ENCODE assay signal across 9 cellular contexts in genomic region chr6:153092082-153093013, GRCh38. TPM values are rescaled to one million over a fixed set of nuclear protein-coding genes. Genes with fewer than 3 reads are reported as not detected.
DNase-seq lines count a peak whose midpoint lies in the region; ATAC-seq and TF ChIP-seq lines count a peak whose summit lies in the region.
"Had no signal": no experiment of that assay in that cellular context is flagged by ENCODE, and none has a peak within 500 bp of the region (broad histone marks: within the 10 kb centered on the region; RNA-seq: fewer than 3 reads in every experiment).

No MANE protein-coding gene starts in this region.

- peak overlapping the region; percentile 65 for H2BK5ac ChIP-seq in IMR-90 (ENCODE audit: low read depth, low read length, poor library complexity, severe bottlenecking)

- in situ Hi-C loops in IMR-90 (cut with MboI; ENCODE audit: low sequenced_read_pairs): no loop called here

- H3K27me3 ChIP-seq in IMR-90 (ENCODE audit: control insufficient read depth, insufficient read depth, low read length) (no peaks in the 10 kb centered on the region), aorta (ENCODE audit: control insufficient read depth in 1 of 2, insufficient read depth in 2 of 2, low read length in 1 of 2) (no peaks in the 10 kb centered on the region)
- H3K27me3 ChIP-seq: upper lobe of left lung had no signal

- H3K9me1 ChIP-seq in IMR-90 (ENCODE audit: insufficient read depth, low read length): no peaks in the 10 kb centered on the region; the same call in 1 of the 2 replicates

- no peaks in the 10 kb centered on the region for H4K20me1 ChIP-seq in IMR-90 (ENCODE audit: insufficient read depth, low read length)

- H3K4me1 ChIP-seq in IMR-90 (ENCODE audit: control insufficient read depth, insufficient read depth, low read length) (peaks cover 6% of the 10 kb centered on the region), aorta (ENCODE audit: control insufficient read depth in 1 of 2, insufficient read depth in 2 of 2, low read length in 2 of 2) (peaks cover 4 to 6% of the 10 kb centered on the region in 2 donors)
- H3K4me1 ChIP-seq: upper lobe of left lung had no signal

- no peak overlapping the region for H4K5ac ChIP-seq in IMR-90 (ENCODE audit: low read depth, low read length)

- peak overlapping the region; percentile 33; the same call in 1 of the 2 replicates for H3K4ac ChIP-seq in IMR-90 (ENCODE audit: low read depth, low read length)

- CTCF ChIA-PET in IMR-90 (lab: Yijun Ruan, JAX): interaction anchor here (0.6 kb wide), 2 partner anchors 958 to 1861 kb away, joined by 3 read pairs; no protein-coding TSS in a partner anchor

- no peaks in the 10 kb centered on the region for H3K79me1 ChIP-seq in IMR-90 (ENCODE audit: low read depth in 1 of 2, low read length in 2 of 2)

- H3K4me1 Mint-ChIP-seq in effector memory CD8-positive, alpha-beta T cell (ENCODE audit: low read depth in 2 of 2): no peaks in the 10 kb centered on the region

- no peaks in the 10 kb centered on the region for H3K36me3 ChIP-seq in IMR-90 (ENCODE audit: control insufficient read depth, insufficient read depth, low read length)
- no peaks in the 10 kb centered on the region for H3K36me3 ChIP-seq in aorta (ENCODE audit: control insufficient read depth in 1 of 2, insufficient read depth in 2 of 2, low read length in 1 of 2)
- H3K36me3 ChIP-seq: upper lobe of left lung had no signal

- peak overlapping the region; percentile 38; the same call in 1 of the 3 replicates for H2BK15ac ChIP-seq in IMR-90 (ENCODE audit: low read depth, low read length)

- H3K9me3 Mint-ChIP-seq in effector memory CD8-positive, alpha-beta T cell: no peaks in the 10 kb centered on the region

- TF ChIP-seq POLR2A in IMR-90 (IDR thresholded peaks at IDR 0.05; ENCODE audit: low read depth, low read length): no peak

- H3K27ac ChIP-seq in IMR-90 (ENCODE audit: insufficient read depth, low read length) (peak overlapping the region; percentile 62; the same call in 1 of the 2 replicates), aorta (ENCODE audit: low read depth in 1 of 2, low read length in 2 of 2) (peak overlapping the region; percentile 16 to 87)
- H3K27ac ChIP-seq: upper lobe of left lung had no signal

- peaks cover 0 to 6% of the 10 kb centered on the region in 2 donors for H3K27me3 Mint-ChIP-seq in effector memory CD8-positive, alpha-beta T cell

- no CpG with 5 or more reads among the region's 9 CpGs for WGBS in IMR-90 (ENCODE audit: extremely low coverage in 2 of 2, insufficient read length in 1 of 2), 2 experiments
- WGBS in aorta, 2 donors: 55 to 64% methylated on average over 9 of the region's 9 CpGs

- peak overlapping the region; percentile 4; the same call in 1 of the 2 replicates for H3K4me3 ChIP-seq in IMR-90 (ENCODE audit: insufficient read depth, low read depth, low read length)
- H3K4me3 ChIP-seq in choroid plexus epithelial cell (ENCODE audit: low read depth, low read length): no peak overlapping the region
- no peak overlapping the region for H3K4me3 ChIP-seq in aorta (ENCODE audit: low read length in 2 of 2)
- H3K4me3 ChIP-seq: upper lobe of left lung had no signal

- peak overlapping the region; percentile 11; the same call in 1 of the 2 replicates for H3K56ac ChIP-seq in IMR-90 (ENCODE audit: extremely low read depth, insufficient read depth, low read length)

- TF ChIP-seq CTCF in IMR-90 (conservative IDR thresholded peaks at IDR 0.05; ENCODE audit: low read depth, low read length): no peak
- TF ChIP-seq CTCF in choroid plexus epithelial cell (conservative IDR thresholded peaks at IDR 0.05; ENCODE audit: low read depth, low read length): no peak

- peak; percentile 44 for DNase-seq in GM04504 (ENCODE audit: low read depth)
- peak; percentile 95 for DNase-seq in IMR-90
- peak; percentile 96 for DNase-seq in choroid plexus epithelial cell (ENCODE audit: low read depth)
- DNase-seq in aorta: no peak
- no peak for DNase-seq in stimulated activated CD4-positive, alpha-beta T cell treated with anti-CD3 and anti-CD28 coated beads, Interleukin-2, amount 100 ng/mL, for 48 hours
- no peak for DNase-seq in effector memory CD8-positive, alpha-beta T cell
- DNase-seq in posterior vena cava (ENCODE audit: low spot score): no peak
- DNase-seq: upper lobe of left lung had no signal

- ATAC-seq in GM21723 (IDR thresholded peaks at IDR 0.05; ENCODE audit: unreplicated experiment) (peak; percentile 96), IMR-90 (ENCODE audit: low read depth) (peak; percentile 80), aorta (ENCODE audit: low FRiP score) (peak; percentile 33)
- ATAC-seq in effector memory CD8-positive, alpha-beta T cell (replicated peaks): no peak

- H2BK120ac ChIP-seq in IMR-90 (ENCODE audit: low read depth, low read length): peak overlapping the region; percentile 85

- H2AFZ ChIP-seq in IMR-90 (replicated peaks; ENCODE audit: low read length, poor library complexity): no peak overlapping the region

- no peaks in the 10 kb centered on the region for H3K9me3 ChIP-seq in IMR-90 (ENCODE audit: control insufficient read depth, insufficient read depth, low read length)
- H3K9me3 ChIP-seq in aorta (ENCODE audit: control insufficient read depth, low read length): no peaks in the 10 kb centered on the region
- H3K9me3 ChIP-seq: upper lobe of left lung had no signal

- no peak overlapping the region for H4K91ac ChIP-seq in IMR-90 (ENCODE audit: insufficient read depth, low read depth, low read length)

- no peak for TF ChIP-seq RAD21 in IMR-90 (IDR thresholded peaks at IDR 0.05; ENCODE audit: low read length)

- BruUV-seq in IMR-90 (replicated peaks; lab: Mats Ljungman, UMichigan): no TSS peak

- H2AK5ac ChIP-seq in IMR-90 (ENCODE audit: low read depth, low read length): peak overlapping the region; percentile 50; the same call in 1 of the 2 replicates

- dilution Hi-C loops in IMR-90 (cut with HindIII; ENCODE audit: low sequenced_read_pairs, unreplicated experiment): no loop called here

- intact Hi-C loops in IMR-90 (cut with micrococcal nuclease): no loop called here
- intact Hi-C loops in aorta (cut with DNase I): no loop called here
- intact Hi-C loops in posterior vena cava (cut with DNase I): no loop called here

- peak overlapping the region in 1 of 2 experiments; percentile 29; a peak in 2 of 4 replicates for H4K8ac ChIP-seq in IMR-90 (ENCODE audit: low read depth in 2 of 2, low read length in 2 of 2)

- H3K4me3 Mint-ChIP-seq in effector memory CD8-positive, alpha-beta T cell: no peak overlapping the region

- peak overlapping the region; percentile 16; the same call in 1 of the 2 replicates for H3K18ac ChIP-seq in IMR-90 (ENCODE audit: low read depth, low read length)

- POLR2A ChIA-PET in IMR-90 (lab: Charles Lee; ENCODE audit: unreplicated experiment): no interaction called here

- peak overlapping the region; percentile 22; the same call in 1 of the 2 replicates for H3K14ac ChIP-seq in IMR-90 (replicated peaks; ENCODE audit: low read depth, low read length)

- peak overlapping the region; percentile 79; the same call in 1 of the 2 replicates for H2BK20ac ChIP-seq in IMR-90 (ENCODE audit: low read depth, low read length)

- H3K23ac ChIP-seq in IMR-90 (ENCODE audit: low read depth, low read length): peak overlapping the region; percentile 41; the same call in 1 of the 2 replicates

- H2AK9ac ChIP-seq in IMR-90 (replicated peaks; ENCODE audit: low read depth, low read length, poor library complexity): no peak overlapping the region

- no peak overlapping the region for H3K9ac ChIP-seq in IMR-90 (ENCODE audit: low read depth, low read length)

- H3K27ac Mint-ChIP-seq in effector memory CD8-positive, alpha-beta T cell: no peak overlapping the region

- no peaks in the 10 kb centered on the region for H3K36me3 Mint-ChIP-seq in effector memory CD8-positive, alpha-beta T cell (ENCODE audit: insufficient read depth)

- peak overlapping the region; percentile 74 for H3K4me2 ChIP-seq in IMR-90 (ENCODE audit: low read depth, low read length)

TF ChIP-seq in IMR-90, 13 proteins besides CTCF, POLR2A, EP300 and RAD21:
- peak; percentile 45; the same call in 1 of the 2 replicates for TF ChIP-seq BHLHE40 (IDR thresholded peaks at IDR 0.05; ENCODE audit: low read depth, low read length)
- peak; percentile 85 for TF ChIP-seq FOS (IDR thresholded peaks at IDR 0.05; ENCODE audit: low read depth, low read length)
- no peak for TF ChIP-seq CHD1 (IDR thresholded peaks at IDR 0.05; ENCODE audit: low read depth, low read length)
- no peak for TF ChIP-seq MAZ (IDR thresholded peaks at IDR 0.05; ENCODE audit: borderline replicate concordance, low read depth, low read length)
- TF ChIP-seq CEBPB (IDR thresholded peaks at IDR 0.05; ENCODE audit: low read depth, low read length): peak; percentile 75

RNA-seq across cellular contexts. Expression of gene RGS17, which starts 38.7 kb away (rescaled TPM):
- 1.4 and 1.7 TPM in 2 replicates for total RNA-seq in IMR-90 (2012; rRNA removed)
- polyA plus RNA-seq in IMR-90 (2012; rRNA removed): 0.53 and 0.75 TPM in 2 replicates
- polyA plus RNA-seq in IMR-90 (2012; cell fraction: cytosol; rRNA removed): 0.67 and 0.77 TPM in 2 replicates
- 0.36 and 2.3 TPM in 2 replicates for polyA plus RNA-seq in IMR-90 (2012; cell fraction: nucleus; rRNA removed; ENCODE audit: low replicate concordance)
- total RNA-seq in aorta: 1 to 10 TPM; 2.2 to 3.2 TPM
- 1 to 10 TPM; 2.3 to 2.8 TPM for polyA plus RNA-seq in aorta
- total RNA-seq in posterior vena cava: under 1 TPM; 0.28 to 0.62 TPM

Comparison
In these comparisons a context has a peak if more than half of its experiments do, and no peak if none do; other contexts are left out.
1. DNase-seq: peak in GM04504 (single experiment), IMR-90 (single experiment) and choroid plexus epithelial cell (single experiment); none in aorta (0 of 2), stimulated activated CD4-positive, alpha-beta T cell treated with anti-CD3 and anti-CD28 coated beads, Interleukin-2, amount 100 ng/mL, for 48 hours (0 of 2), effector memory CD8-positive, alpha-beta T cell (0 of 3) and posterior vena cava (single experiment).